23 cellular contexts compared by ENCODE assay signal in the genomic region with DNA sequence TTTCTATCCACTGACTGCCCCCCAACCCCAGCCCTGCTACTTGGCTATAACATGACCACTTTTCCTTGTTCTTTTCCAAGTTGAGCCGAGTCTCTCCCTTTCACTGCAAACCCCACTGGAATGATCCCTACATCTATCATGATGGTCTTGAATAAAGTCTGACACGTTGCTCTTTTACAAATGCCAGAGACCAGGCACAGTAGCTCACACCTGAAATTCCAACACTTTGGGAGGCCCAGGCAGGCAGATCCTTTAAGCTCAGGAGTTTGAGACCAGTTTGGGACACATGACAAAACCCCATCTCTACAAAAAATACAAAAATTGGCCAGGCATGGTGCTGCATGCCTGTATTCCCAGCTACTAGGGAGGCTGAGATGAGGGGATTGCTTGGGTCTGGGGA.
DNase-seq lines count a peak whose midpoint lies in the region; FAIRE-seq and TF ChIP-seq lines count a peak whose summit lies in the region.
"Had no signal": no experiment of that assay in that cellular context is flagged by ENCODE, and none has a peak within 500 bp of the region (broad histone marks: within the 10 kb centered on the region; RNA-seq: fewer than 3 reads in every experiment).

No MANE protein-coding gene starts in this region.

- H3K23me2 ChIP-seq in H9 (ENCODE audit: insufficient read length, low read depth, low read length, poor library complexity, severe bottlenecking) = no peaks in the 10 kb centered on the region

- H3K4me3 ChIP-seq in endodermal cell (ENCODE audit: low read length) (peak overlapping the region; percentile 32), trophoblast cell (ENCODE audit: low read depth, low read length) (no peak overlapping the region)
- H3K4me3 ChIP-seq: A549; BLaER1 treated with 17β-estradiol and CSF1 and Interleukin-3, amounts not matched to agents 10 nM and 100 nM had no signal

- no peak overlapping the region for H2BK15ac ChIP-seq in H9 (ENCODE audit: low read depth, low read length)

- H2BK120ac ChIP-seq in H9 (ENCODE audit: low read depth, low read length, poor library complexity, severe bottlenecking) (no peak overlapping the region), trophoblast cell (ENCODE audit: insufficient read depth, low read length, poor library complexity) (no peak overlapping the region)

- H2AFZ ChIP-seq in H9 (ENCODE audit: low read length) = no peak overlapping the region
- H2AFZ ChIP-seq in trophoblast cell (ENCODE audit: insufficient read depth, low read length, poor library complexity) = no peak overlapping the region

- H3K23ac ChIP-seq in H9 (ENCODE audit: insufficient read length, low read depth, low read length) (no peak overlapping the region), trophoblast cell (ENCODE audit: low read length) (no peak overlapping the region)

- no peak overlapping the region for H4K12ac ChIP-seq in trophoblast cell (ENCODE audit: low read depth, low read length)

- H3K36me3 Mint-ChIP-seq in H9 (ENCODE audit: insufficient read depth in 1 of 3, low read depth in 3 of 3) (peaks cover 0 to 3% (median under 1%) of the 10 kb centered on the region in 3 experiments; a peak in 1 of 7 replicates), endodermal cell (ENCODE audit: low read depth) (peaks cover 2% of the 10 kb centered on the region)

- H3K4me1 Mint-ChIP-seq in H9 (peaks cover 39 to 46% of the 10 kb centered on the region in 2 experiments), endodermal cell (peaks cover 46% of the 10 kb centered on the region)

- H3K9me3 ChIP-seq in H9 (ENCODE audit: control insufficient read depth, low read depth, low read length) (no peaks in the 10 kb centered on the region), endodermal cell (ENCODE audit: control insufficient read depth, low read length) (no peaks in the 10 kb centered on the region), trophoblast cell (ENCODE audit: insufficient read depth, low read depth, low read length) (no peaks in the 10 kb centered on the region)
- H3K9me3 ChIP-seq: A549, BE2C had no signal

- DNase-seq in H9 (no peak), endodermal cell (peak; percentile 61), trophoblast cell (no peak), urothelium cell line (ENCODE audit: low spot score) (no peak), medulla oblongata (ENCODE audit: extremely low spot score) (no peak), posterior vena cava (ENCODE audit: low spot score) (no peak), ureter (ENCODE audit: low spot score) (no peak)
- DNase-seq: 8988T; ACHN; AML-193; BE2C; Calu3; CD4-positive, alpha-beta T cell; COR-L47; DMS53; DMS79 treated with DMSO at 0.1 percent for 48 hours; GOT3; H7 had no signal

- H3K27me3 Mint-ChIP-seq in H9 (ENCODE audit: low read depth) (no peaks in the 10 kb centered on the region), endodermal cell (ENCODE audit: insufficient read depth) (no peaks in the 10 kb centered on the region)
- H3K27me3 Mint-ChIP-seq: CD4-positive, alpha-beta T cell had no signal

- no peak overlapping the region for H3K14ac ChIP-seq in H9 (ENCODE audit: insufficient read depth, low read length)
- H3K14ac ChIP-seq in trophoblast cell (ENCODE audit: low read length) = no peak overlapping the region

- H2BK20ac ChIP-seq in H9 (ENCODE audit: low read depth, low read length, poor library complexity, severe bottlenecking) = no peak overlapping the region

- H3K27ac ChIP-seq in H9 (ENCODE audit: insufficient read length, low read depth, low read length) (no peak overlapping the region), endodermal cell (ENCODE audit: low read depth, low read length) (no peak overlapping the region), trophoblast cell (ENCODE audit: low read depth, low read length) (peak overlapping the region; percentile 16)
- H3K27ac ChIP-seq: A549; BLaER1 treated with 17β-estradiol and CSF1 and Interleukin-3, amounts not matched to agents 10 nM and 100 nM had no signal

- H3K4me1 ChIP-seq in H9 (ENCODE audit: insufficient read depth, low read length) (peaks cover 7% of the 10 kb centered on the region), endodermal cell (ENCODE audit: control insufficient read depth, insufficient read depth, low read length) (peaks cover 14% of the 10 kb centered on the region), trophoblast cell (ENCODE audit: control insufficient read depth in 1 of 2, insufficient read depth in 2 of 2, low read length in 2 of 2) (peaks cover 12 to 15% of the 10 kb centered on the region in 2 experiments)

- H3K79me1 ChIP-seq in H9 (ENCODE audit: insufficient read depth, low read depth, low read length, poor library complexity, severe bottlenecking) = no peaks in the 10 kb centered on the region
- peaks cover 3% of the 10 kb centered on the region for H3K79me1 ChIP-seq in trophoblast cell (ENCODE audit: low read length)

- peak; percentile 65 for FAIRE-seq in urothelium cell line (lab: Jason Lieb, UNC)
- FAIRE-seq: A549, G401.6, GM12892 had no signal

- H4K91ac ChIP-seq in H9 (ENCODE audit: insufficient read length, low read depth, low read length) = no peak overlapping the region
- no peak overlapping the region for H4K91ac ChIP-seq in trophoblast cell (ENCODE audit: low read depth, low read length)

- H2BK12ac ChIP-seq in H9 (ENCODE audit: insufficient read length, low read depth, low read length) = no peak overlapping the region
- H2BK12ac ChIP-seq in trophoblast cell (ENCODE audit: low read length) = no peak overlapping the region

- H4K5ac ChIP-seq in H9 (ENCODE audit: insufficient read length, low read depth, low read length) = no peak overlapping the region

- H2BK5ac ChIP-seq in H9 (ENCODE audit: insufficient read length, low read length) = no peak overlapping the region
- H2BK5ac ChIP-seq in trophoblast cell (ENCODE audit: low read depth, low read length, poor library complexity) = no peak overlapping the region

- H3K79me2 ChIP-seq in H9 (ENCODE audit: insufficient read depth, low read length) = peaks cover 12% of the 10 kb centered on the region; the same call in 1 of the 2 replicates
- H3K79me2 ChIP-seq in trophoblast cell (ENCODE audit: control insufficient read depth, insufficient read depth, low read length, poor library complexity) = peaks cover 2% of the 10 kb centered on the region

- H3T11ph ChIP-seq in H9 (ENCODE audit: low read length) = no peak overlapping the region

- H3K4ac ChIP-seq in H9 (ENCODE audit: low read depth, low read length) = no peak overlapping the region
- H3K4ac ChIP-seq in trophoblast cell (ENCODE audit: low read depth, low read length) = no peak overlapping the region

- H2AK5ac ChIP-seq in H9 (ENCODE audit: insufficient read length, low read length) = no peak overlapping the region
- H2AK5ac ChIP-seq in trophoblast cell (ENCODE audit: low read length) = no peak overlapping the region

- no CpG with 5 or more reads among the region's 2 CpGs for WGBS in H9 (ENCODE audit: extremely low coverage, insufficient read length, low lambda C conversion rate)
- 86 to 100% methylated on average over 2 of the region's 2 CpGs for WGBS in endodermal cell (ENCODE audit: insufficient coverage in 1 of 2, insufficient read length in 1 of 2), 2 experiments
- WGBS in trophoblast cell (ENCODE audit: extremely low coverage, insufficient coverage, insufficient read length) = no CpG with 5 or more reads among the region's 2 CpGs

- TF ChIP-seq CTCF in H9 (conservative IDR thresholded peaks at IDR 0.05) = no peak
- no peak for TF ChIP-seq CTCF in endodermal cell (conservative IDR thresholded peaks at IDR 0.05)

- H3K27ac Mint-ChIP-seq in H9 = peak overlapping the region; percentile 13 to 89 (median 22); a peak in 6 of 7 replicates
- no peak overlapping the region for H3K27ac Mint-ChIP-seq in endodermal cell
- H3K27ac Mint-ChIP-seq: CD4-positive, alpha-beta T cell had no signal

- H3K9ac ChIP-seq in H9 (ENCODE audit: extremely low read depth, insufficient read length, low read length) = no peak overlapping the region
- H3K9ac ChIP-seq in endodermal cell (ENCODE audit: extremely low read depth, low read length, poor library complexity, severe bottlenecking) = no peak overlapping the region
- H3K9ac ChIP-seq in trophoblast cell (ENCODE audit: low read length) = no peak overlapping the region
- H3K9ac ChIP-seq: BLaER1 treated with 17β-estradiol and CSF1 and Interleukin-3, amounts not matched to agents 10 nM and 100 nM had no signal

- H3K36me3 ChIP-seq in endodermal cell (ENCODE audit: control insufficient read depth, insufficient read depth, low read length) = peaks cover 15% of the 10 kb centered on the region
- H3K36me3 ChIP-seq in trophoblast cell (ENCODE audit: control insufficient read depth in 1 of 2, insufficient read depth in 2 of 2, low read length in 2 of 2) = peaks cover 2% of the 10 kb centered on the region in 2 experiments
- H3K36me3 ChIP-seq: BE2C had no signal

- H3K9me3 Mint-ChIP-seq in H9 (no peaks in the 10 kb centered on the region), endodermal cell (no peaks in the 10 kb centered on the region)
- H3K9me3 Mint-ChIP-seq: CD4-positive, alpha-beta T cell had no signal

- H4K8ac ChIP-seq in H9 (replicated peaks; ENCODE audit: insufficient read length, low read depth, low read length) (no peak overlapping the region), trophoblast cell (ENCODE audit: low read depth, low read length) (no peak overlapping the region)

- H3K4me3 Mint-ChIP-seq in H9 (no peak overlapping the region), endodermal cell (no peak overlapping the region)
- H3K4me3 Mint-ChIP-seq: CD14-positive monocyte; CD4-positive, alpha-beta T cell had no signal

- no peak overlapping the region for H3K56ac ChIP-seq in H9 (ENCODE audit: insufficient read length, low read depth, low read length)

- no peak overlapping the region for H3K4me2 ChIP-seq in H9 (ENCODE audit: insufficient read depth, insufficient read length, low read length)
- no peak overlapping the region for H3K4me2 ChIP-seq in trophoblast cell (ENCODE audit: low read length)
- H3K4me2 ChIP-seq: A549; BLaER1 treated with 17β-estradiol and CSF1 and Interleukin-3, amounts not matched to agents 10 nM and 100 nM had no signal

- H3K27me3 ChIP-seq in H9 (ENCODE audit: insufficient read depth, low read length) (no peaks in the 10 kb centered on the region), endodermal cell (ENCODE audit: control insufficient read depth, insufficient read depth, low read length, poor library complexity, severe bottlenecking) (no peaks in the 10 kb centered on the region), trophoblast cell (ENCODE audit: insufficient read depth, low read length) (no peaks in the 10 kb centered on the region)
- H3K27me3 ChIP-seq: BE2C; BLaER1 treated with 17β-estradiol and CSF1 and Interleukin-3, amounts not matched to agents 10 nM and 100 nM had no signal

- intact Hi-C loops in posterior vena cava (cut with DNase I) = no loop called here

- H3K18ac ChIP-seq in H9 (ENCODE audit: insufficient read length, low read depth, low read length) = no peak overlapping the region
- no peak overlapping the region for H3K18ac ChIP-seq in trophoblast cell (ENCODE audit: low read length)

- H4K20me1 ChIP-seq in H9 (ENCODE audit: control insufficient read depth, insufficient read depth, insufficient read length) = peaks cover 3% of the 10 kb centered on the region
